17 cellular contexts compared by ENCODE assay signal in genomic region chr1:215263636-215264035, GRCh38.
DNase-seq lines count a peak whose midpoint lies in the region; ATAC-seq and TF ChIP-seq lines count a peak whose summit lies in the region.
"Had no signal": no experiment of that assay in that cellular context is flagged by ENCODE, and none has a peak within 500 bp of the region (broad histone marks: within the 10 kb centered on the region; RNA-seq: fewer than 3 reads in every experiment).

No MANE protein-coding gene starts in this region.

- H3K4me3 ChIP-seq in IMR-90 (ENCODE audit: insufficient read depth, low read depth, low read length) (no peak overlapping the region), mammary epithelial cell (replicated peaks in 1 of 3; ENCODE audit: insufficient read depth in 1 of 3, low read depth in 2 of 3, low read length in 3 of 3) (no peak overlapping the region), fibroblast of mammary gland (ENCODE audit: control insufficient read depth, low read depth, low read length) (no peak overlapping the region), trophoblast cell (ENCODE audit: low read depth, low read length) (no peak overlapping the region)
- H3K4me3 ChIP-seq: BLaER1 treated with 17β-estradiol and CSF1 and Interleukin-3, amounts not matched to agents 10 nM and 100 nM; HAP-1 had no signal

- no peaks in the 10 kb centered on the region for H3K4me1 ChIP-seq in IMR-90 (ENCODE audit: control insufficient read depth, insufficient read depth, low read length)
- H3K4me1 ChIP-seq in mammary epithelial cell (ENCODE audit: insufficient read depth, low read length) = no peaks in the 10 kb centered on the region
- H3K4me1 ChIP-seq in trophoblast cell (ENCODE audit: control insufficient read depth in 1 of 2, insufficient read depth in 2 of 2, low read length in 2 of 2) = no peaks in the 10 kb centered on the region
- H3K4me1 ChIP-seq: BLaER1 treated with 17β-estradiol and CSF1 and Interleukin-3, amounts not matched to agents 10 nM and 100 nM; HAP-1 had no signal

- WGBS in IMR-90 (ENCODE audit: extremely low coverage in 2 of 2, insufficient read length in 1 of 2), 2 experiments = no CpG with 5 or more reads among the region's 1 CpG
- 71% methylated on average over 1 of the region's 1 CpG for WGBS in mammary epithelial cell (ENCODE audit: low coverage, missing lambda C conversion rate)
- no CpG with 5 or more reads among the region's 1 CpG for WGBS in trophoblast cell (ENCODE audit: extremely low coverage, insufficient coverage, insufficient read length)

- no peaks in the 10 kb centered on the region; the same call in 1 of the 2 replicates for H3K9me1 ChIP-seq in IMR-90 (ENCODE audit: insufficient read depth, low read length)

- in situ Hi-C loops in IMR-90 (cut with MboI; ENCODE audit: low sequenced_read_pairs) (no loop called here), mammary epithelial cell (cut with MboI; ENCODE audit: low sequenced_read_pairs in 2 of 2) (no loop called here)

- no peak overlapping the region for H2BK20ac ChIP-seq in IMR-90 (ENCODE audit: low read depth, low read length)

- TF ChIP-seq CTCF in IMR-90 (conservative IDR thresholded peaks at IDR 0.05; ENCODE audit: low read depth, low read length) (no peak), mammary epithelial cell (conservative IDR thresholded peaks at IDR 0.05 in 1 of 2, IDR thresholded peaks at IDR 0.05 in 1 of 2; ENCODE audit: extremely low read depth in 1 of 2, insufficient read depth in 1 of 2, low read depth in 1 of 2, low read length in 2 of 2) (no peak), fibroblast of mammary gland (conservative IDR thresholded peaks at IDR 0.05; ENCODE audit: control insufficient read depth, insufficient read depth, low read depth, low read length) (no peak)

- dilution Hi-C loops in IMR-90 (cut with HindIII; ENCODE audit: low sequenced_read_pairs, unreplicated experiment) (no loop called here), mammary epithelial cell (cut with HindIII; ENCODE audit: low sequenced_read_pairs) (no loop called here)

- DNase-seq in ELR (ENCODE audit: low read depth) (peak; percentile 12), IMR-90 (no peak), mammary epithelial cell (peak; percentile 29), fibroblast of mammary gland (ENCODE audit: low read depth) (peak; percentile 69), GM19240 (ENCODE audit: insufficient read length, low spot score) (no peak), iPS-NIHi7 (ENCODE audit: extremely low spot score) (no peak), trophoblast cell (no peak)
- DNase-seq: 8988T; Calu3; CD8-positive, alpha-beta T cell; DMS53; GDM1; KG1 had no signal

- CTCF ChIA-PET in IMR-90 (lab: Yijun Ruan, JAX) = no interaction called here
- CTCF ChIA-PET in mammary epithelial cell (lab: Charles Lee; ENCODE audit: low non-redundant PET) = no interaction called here

- H4K20me1 ChIP-seq in IMR-90 (ENCODE audit: insufficient read depth, low read length) (no peaks in the 10 kb centered on the region), mammary epithelial cell (ENCODE audit: insufficient read depth, low read length) (no peaks in the 10 kb centered on the region)
- H4K20me1 ChIP-seq: BLaER1 treated with 17β-estradiol and CSF1 and Interleukin-3, amounts not matched to agents 10 nM and 100 nM had no signal

- POLR2A ChIA-PET in IMR-90 (lab: Charles Lee; ENCODE audit: unreplicated experiment) = no interaction called here

- no peak overlapping the region for H3K56ac ChIP-seq in IMR-90 (ENCODE audit: extremely low read depth, insufficient read depth, low read length)

- H3K23ac ChIP-seq in IMR-90 (ENCODE audit: low read depth, low read length) (no peak overlapping the region), trophoblast cell (ENCODE audit: low read length) (no peak overlapping the region)

- no peak overlapping the region for H2BK15ac ChIP-seq in IMR-90 (ENCODE audit: low read depth, low read length)

- ATAC-seq in IMR-90 (ENCODE audit: low read depth) (no peak), GM21360 (IDR thresholded peaks at IDR 0.05; ENCODE audit: unreplicated experiment) (no peak)
- ATAC-seq: CD8-positive, alpha-beta T cell; HepG2 had no signal

- H3K79me1 ChIP-seq in IMR-90 (ENCODE audit: low read depth in 1 of 2, low read length in 2 of 2) (no peaks in the 10 kb centered on the region), trophoblast cell (ENCODE audit: low read length) (no peaks in the 10 kb centered on the region)

- H3K9ac ChIP-seq in IMR-90 (ENCODE audit: low read depth, low read length) (no peak overlapping the region), mammary epithelial cell (ENCODE audit: insufficient read depth, low read length) (no peak overlapping the region), trophoblast cell (ENCODE audit: low read length) (no peak overlapping the region)
- H3K9ac ChIP-seq: BLaER1 treated with 17β-estradiol and CSF1 and Interleukin-3, amounts not matched to agents 10 nM and 100 nM had no signal

- no peak overlapping the region for H2AK9ac ChIP-seq in IMR-90 (replicated peaks; ENCODE audit: low read depth, low read length, poor library complexity)

- H3K4me2 ChIP-seq in IMR-90 (ENCODE audit: low read depth, low read length) (no peak overlapping the region), mammary epithelial cell (ENCODE audit: insufficient read depth, low read depth, low read length) (no peak overlapping the region), trophoblast cell (ENCODE audit: low read length) (no peak overlapping the region)
- H3K4me2 ChIP-seq: BLaER1 treated with 17β-estradiol and CSF1 and Interleukin-3, amounts not matched to agents 10 nM and 100 nM had no signal

- H3K79me2 ChIP-seq in mammary epithelial cell (ENCODE audit: insufficient read depth, low read length) (no peaks in the 10 kb centered on the region), trophoblast cell (ENCODE audit: control insufficient read depth, insufficient read depth, low read length, poor library complexity) (no peaks in the 10 kb centered on the region)

- no peak overlapping the region for H2BK12ac ChIP-seq in trophoblast cell (ENCODE audit: low read length)

- no peak for TF ChIP-seq RAD21 in IMR-90 (IDR thresholded peaks at IDR 0.05; ENCODE audit: low read length)

- H3K14ac ChIP-seq in IMR-90 (replicated peaks; ENCODE audit: low read depth, low read length) = no peak overlapping the region
- no peak overlapping the region for H3K14ac ChIP-seq in trophoblast cell (ENCODE audit: low read length)

- intact Hi-C loops in IMR-90 (cut with micrococcal nuclease) (no loop called here), mammary epithelial cell (cut with micrococcal nuclease) (no loop called here)

- H2BK120ac ChIP-seq in IMR-90 (ENCODE audit: low read depth, low read length) = no peak overlapping the region
- no peak overlapping the region for H2BK120ac ChIP-seq in trophoblast cell (ENCODE audit: insufficient read depth, low read length, poor library complexity)

- H3K9me3 ChIP-seq in IMR-90 (ENCODE audit: control insufficient read depth, insufficient read depth, low read length) (peaks cover 3% of the 10 kb centered on the region; the same call in 1 of the 2 replicates), mammary epithelial cell (replicated peaks; ENCODE audit: insufficient read depth, low read length) (no peaks in the 10 kb centered on the region), trophoblast cell (ENCODE audit: insufficient read depth, low read depth, low read length) (no peaks in the 10 kb centered on the region)
- H3K9me3 ChIP-seq: BLaER1 treated with 17β-estradiol and CSF1 and Interleukin-3, amounts not matched to agents 10 nM and 100 nM; HAP-1 had no signal

- H2AK5ac ChIP-seq in IMR-90 (ENCODE audit: low read depth, low read length) (no peak overlapping the region), trophoblast cell (ENCODE audit: low read length) (no peak overlapping the region)

- no peak overlapping the region for H4K12ac ChIP-seq in trophoblast cell (ENCODE audit: low read depth, low read length)

- no peak overlapping the region for H4K5ac ChIP-seq in IMR-90 (ENCODE audit: low read depth, low read length)

- H3K27ac ChIP-seq in IMR-90 (ENCODE audit: insufficient read depth, low read length) = no peak overlapping the region
- no peak overlapping the region for H3K27ac ChIP-seq in mammary epithelial cell (ENCODE audit: insufficient read depth, low read depth, low read length)
- H3K27ac ChIP-seq in trophoblast cell (ENCODE audit: low read depth, low read length) = no peak overlapping the region
- H3K27ac ChIP-seq: BLaER1 treated with 17β-estradiol and CSF1 and Interleukin-3, amounts not matched to agents 10 nM and 100 nM had no signal

- H2BK5ac ChIP-seq in IMR-90 (ENCODE audit: low read depth, low read length, poor library complexity, severe bottlenecking) (no peak overlapping the region), trophoblast cell (ENCODE audit: low read depth, low read length, poor library complexity) (no peak overlapping the region)

- no peak overlapping the region for H4K8ac ChIP-seq in IMR-90 (ENCODE audit: low read depth in 2 of 2, low read length in 2 of 2)
- H4K8ac ChIP-seq in trophoblast cell (ENCODE audit: low read depth, low read length) = no peak overlapping the region

- BruUV-seq in IMR-90 (replicated peaks; lab: Mats Ljungman, UMichigan) (no TSS peak), mammary epithelial cell (replicated peaks; lab: Mats Ljungman, UMichigan) (no TSS peak)

- no peaks in the 10 kb centered on the region for H3K27me3 ChIP-seq in IMR-90 (ENCODE audit: control insufficient read depth, insufficient read depth, low read length)
- no peaks in the 10 kb centered on the region for H3K27me3 ChIP-seq in mammary epithelial cell (ENCODE audit: insufficient read depth, low read length)
- H3K27me3 ChIP-seq in trophoblast cell (ENCODE audit: insufficient read depth, low read length) = no peaks in the 10 kb centered on the region
- H3K27me3 ChIP-seq: BLaER1 treated with 17β-estradiol and CSF1 and Interleukin-3, amounts not matched to agents 10 nM and 100 nM had no signal

- H3K18ac ChIP-seq in IMR-90 (ENCODE audit: low read depth, low read length) (no peak overlapping the region), trophoblast cell (ENCODE audit: low read length) (no peak overlapping the region)

- no peak for TF ChIP-seq POLR2A in IMR-90 (IDR thresholded peaks at IDR 0.05; ENCODE audit: low read depth, low read length)

- H3K4ac ChIP-seq in IMR-90 (ENCODE audit: low read depth, low read length) (no peak overlapping the region), trophoblast cell (ENCODE audit: low read depth, low read length) (no peak overlapping the region)

- H4K91ac ChIP-seq in IMR-90 (ENCODE audit: insufficient read depth, low read depth, low read length) (no peak overlapping the region), trophoblast cell (ENCODE audit: low read depth, low read length) (no peak overlapping the region)

- no peaks in the 10 kb centered on the region for H3K36me3 ChIP-seq in IMR-90 (ENCODE audit: control insufficient read depth, insufficient read depth, low read length)
- H3K36me3 ChIP-seq in mammary epithelial cell (ENCODE audit: insufficient read depth, low read length) = no peaks in the 10 kb centered on the region
- H3K36me3 ChIP-seq in trophoblast cell (ENCODE audit: control insufficient read depth in 1 of 2, insufficient read depth in 2 of 2, low read length in 2 of 2) = no peaks in the 10 kb centered on the region
- H3K36me3 ChIP-seq: BLaER1 treated with 17β-estradiol and CSF1 and Interleukin-3, amounts not matched to agents 10 nM and 100 nM; HAP-1 had no signal

- H2AFZ ChIP-seq in IMR-90 (replicated peaks; ENCODE audit: low read length, poor library complexity) (no peak overlapping the region), mammary epithelial cell (ENCODE audit: low read depth, low read length) (no peak overlapping the region), trophoblast cell (ENCODE audit: insufficient read depth, low read length, poor library complexity) (no peak overlapping the region)

Comparison
In these comparisons a context has a peak if more than half of its experiments do, and no peak if none do; other contexts are left out.
1. DNase-seq: peak in ELR (single experiment), mammary epithelial cell (single experiment) and fibroblast of mammary gland (single experiment); none in IMR-90 (single experiment), GM19240 (single experiment), iPS-NIHi7 (single experiment) and trophoblast cell (0 of 2).